ENCODE assay signal across 18 cellular contexts in the genomic region with DNA sequence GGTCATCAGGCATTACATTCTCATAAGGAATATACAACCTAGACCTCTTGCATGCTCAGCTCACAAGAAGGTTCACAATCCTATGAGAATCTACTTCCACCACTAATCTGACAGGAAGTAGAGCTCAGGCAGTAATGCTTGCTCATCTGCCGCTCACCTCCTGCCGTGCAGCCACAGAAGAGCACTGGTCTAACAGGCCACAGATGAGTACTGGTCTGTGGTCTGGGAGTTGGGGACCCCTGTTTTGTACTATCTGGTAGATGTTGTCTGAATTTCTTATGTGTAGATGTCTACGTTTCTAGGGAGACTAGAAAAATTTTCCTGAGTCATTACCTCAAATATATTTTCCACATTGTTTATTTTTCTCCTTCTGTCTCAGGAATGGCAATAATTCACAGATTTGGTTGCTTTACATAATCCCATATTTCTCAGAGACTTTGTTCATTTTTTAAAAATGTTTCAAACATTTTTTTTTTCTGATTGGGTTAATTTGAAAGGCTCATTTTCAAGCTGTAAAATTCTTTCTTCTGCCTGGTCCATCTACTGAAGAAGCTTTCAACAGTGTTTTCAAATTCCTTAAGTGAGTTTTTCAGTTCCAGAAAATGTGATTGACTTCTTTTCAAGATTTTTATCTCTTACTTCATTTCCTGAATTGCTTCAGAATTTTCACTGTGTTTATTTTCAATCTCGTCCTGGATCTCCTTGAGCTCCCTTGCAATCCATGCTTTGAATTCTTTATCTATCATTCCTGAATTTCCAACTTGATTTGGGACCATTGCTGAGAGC.
"Had no signal": no experiment of that assay in that cellular context is flagged by ENCODE, and none has a peak within 500 bp of the region (broad histone marks: within the 10 kb centered on the region; RNA-seq: fewer than 3 reads in every experiment).

No MANE protein-coding gene starts in this region.

- H3K27ac ChIP-seq: adrenal gland, body of pancreas, epithelial cell of prostate, gastroesophageal sphincter, tibial artery, uterus had no signal

- H3K4me3 ChIP-seq: adrenal gland, body of pancreas, gastroesophageal sphincter, tibial artery, uterus had no signal

- H3K4me1 ChIP-seq: body of pancreas, gastroesophageal sphincter, uterus had no signal

- DNase-seq: activated CD4-positive, alpha-beta memory T cell treated with anti-CD3 and anti-CD28 coated beads, Interleukin-2, amount 10 ng/mL, durations not matched to agents 7 days and 5 days; activated CD4-positive, alpha-beta T cell treated with anti-CD3 and anti-CD28 coated beads for 36 hours; activated effector memory CD4-positive, alpha-beta T cell treated with anti-CD3 and anti-CD28 coated beads, Interleukin-2, amount 50 U/mL, for 16 hours; activated T-cell treated with anti-CD3 and anti-CD28 coated beads, Interleukin-2, amount 50 U/mL, for 48 hours; adrenal gland; body of pancreas; effector memory CD4-positive, alpha-beta T cell; kidney; left ventricle myocardium superior; nucleus accumbens; stimulated activated CD4-positive, alpha-beta T cell treated with anti-CD3 and anti-CD28 coated beads, Interleukin-2, amount 100 ng/mL, for 48 hours; stimulated activated naive B cell treated with anti-CD40 and anti-IgM and Interleukin-4, amounts not matched to agents 10 μg/mL and 1 μg/mL and 100 μg/mL, for 72 hours; T-cell; T-helper 9 cell; tibial artery; uterus had no signal

- ATAC-seq: activated CD4-positive, alpha-beta T cell treated with anti-CD3 and anti-CD28 coated beads for 36 hours; body of pancreas; gastroesophageal sphincter; left ventricle myocardium superior; stimulated activated naive B cell treated with anti-CD40 and anti-IgM and Interleukin-4, amounts not matched to agents 10 μg/mL and 1 μg/mL and 100 μg/mL, for 72 hours; T-cell had no signal

- H3K9me3 ChIP-seq: adrenal gland, gastroesophageal sphincter, uterus had no signal

- H3K27me3 ChIP-seq: adrenal gland, body of pancreas, gastroesophageal sphincter, tibial artery, uterus had no signal

- H3K36me3 ChIP-seq: adrenal gland, gastroesophageal sphincter, tibial artery, uterus had no signal
